Comparison of ENCODE assay signal across 8 cellular contexts in the genomic region with DNA sequence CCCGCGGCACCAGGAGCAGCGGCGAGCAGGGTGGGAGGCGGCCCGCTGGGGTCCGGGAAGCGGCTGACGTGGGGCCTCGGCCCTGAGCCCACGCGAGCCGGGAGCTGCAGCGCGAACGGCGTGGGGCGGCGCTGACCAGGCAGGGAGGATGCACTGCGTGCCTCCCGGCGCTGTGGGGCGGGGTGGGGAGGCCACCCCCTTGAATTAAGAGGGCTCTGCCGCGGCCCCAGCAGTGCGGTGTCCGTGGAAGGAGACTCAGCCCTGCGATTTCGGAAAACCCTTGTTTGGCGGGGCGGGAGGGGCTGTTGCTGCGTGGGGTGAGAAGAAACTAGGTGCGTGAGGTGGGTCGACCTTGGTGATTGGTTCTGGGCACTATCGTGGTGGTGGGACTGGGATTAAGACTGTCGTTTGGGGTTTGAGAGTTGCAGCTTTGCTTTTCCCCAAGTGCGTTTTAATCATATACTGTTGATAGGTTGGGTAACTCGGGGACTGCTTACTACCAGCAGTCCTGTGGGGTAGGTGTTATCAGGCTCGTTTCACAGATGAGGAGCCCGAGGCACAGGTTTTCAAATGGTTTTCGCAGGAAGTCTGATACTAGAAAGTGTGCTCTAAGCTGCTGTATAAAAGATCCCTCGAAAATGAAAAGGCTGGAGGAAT. TPM values are rescaled to one million over a fixed set of nuclear protein-coding genes. Genes with fewer than 3 reads are reported as not detected.
A peak's percentile ranks its signal among the peaks of the same experiment; 100 is the strongest.
DNase-seq lines count a peak whose midpoint lies in the region; ATAC-seq and TF ChIP-seq lines count a peak whose summit lies in the region.

No MANE protein-coding gene starts in this region.

- WGBS in esophagus, 2 donors = 1% methylated on average over 42 of the region's 42 CpGs
- WGBS in thyroid gland, 2 donors = 2 to 3% methylated on average over 21 to 23 of the region's 42 CpGs

- H3K27ac ChIP-seq in DOHH2 (ENCODE audit: low read depth, low read length) (peak overlapping the region; percentile 77), esophagus (ENCODE audit: low read depth in 2 of 2, low read length in 1 of 2) (peak overlapping the region; percentile 93 to 96), thyroid gland (peak overlapping the region; percentile 81 to 95 (median 95))

- DNase-seq in activated CD8-positive, alpha-beta memory T cell treated with anti-CD3 and anti-CD28 coated beads for 48 hours (ENCODE audit: low read depth in 2 of 3, low spot score in 2 of 3) = peak in 2 of 3 experiments; percentile 10 to 19
- DNase-seq in neural crest cell (ENCODE audit: low read depth, low spot score) = no peak
- peak; percentile 46 to 47 for DNase-seq in thyroid gland
- DNase-seq in cortex of kidney (lab: John Stamatoyannopoulos, UW) = no peak

- no peaks in the 10 kb centered on the region for H3K9me2 ChIP-seq in DOHH2 (replicated peaks; ENCODE audit: control insufficient read depth, low read length)

- TF ChIP-seq POLR2A in thyroid gland (IDR thresholded peaks at IDR 0.05) = no peak

- H3K4me2 ChIP-seq in DOHH2 (ENCODE audit: low read length) = peak overlapping the region; percentile 92

- H3K4me3 Mint-ChIP-seq in neural crest cell = no peak overlapping the region

- peaks cover 47% of the 10 kb centered on the region for H4K20me1 ChIP-seq in DOHH2 (ENCODE audit: control insufficient read depth, insufficient read depth, low read depth, low read length)

- no peaks in the 10 kb centered on the region for H3K27me3 Mint-ChIP-seq in neural crest cell (ENCODE audit: low read depth)

- no peaks in the 10 kb centered on the region for H3K9me3 ChIP-seq in DOHH2 (ENCODE audit: control insufficient read depth, insufficient read depth, low read length)
- H3K9me3 ChIP-seq in esophagus (ENCODE audit: control insufficient read depth in 2 of 2, insufficient read depth in 1 of 2, low read depth in 1 of 2, low read length in 1 of 2) = no peaks in the 10 kb centered on the region
- H3K9me3 ChIP-seq in thyroid gland = no peaks in the 10 kb centered on the region

- H3K79me2 ChIP-seq in DOHH2 (ENCODE audit: control insufficient read depth, low read length) = peaks cover 57% of the 10 kb centered on the region

- H3K27me3 ChIP-seq in DOHH2 (ENCODE audit: control insufficient read depth, low read length) (no peaks in the 10 kb centered on the region; the same call in 1 of the 2 replicates), esophagus (ENCODE audit: control insufficient read depth in 1 of 2, insufficient read depth in 2 of 2, low read length in 2 of 2) (no peaks in the 10 kb centered on the region), thyroid gland (no peaks in the 10 kb centered on the region)

- peaks cover 33% of the 10 kb centered on the region for H3K4me1 ChIP-seq in DOHH2 (ENCODE audit: control insufficient read depth, low read length)
- peaks cover 0 to 5% of the 10 kb centered on the region in 2 donors for H3K4me1 ChIP-seq in esophagus (ENCODE audit: control insufficient read depth in 2 of 2, insufficient read depth in 2 of 2, low read length in 1 of 2)
- H3K4me1 ChIP-seq in thyroid gland = peaks cover 28 to 59% of the 10 kb centered on the region in 2 donors

- peaks cover 18% of the 10 kb centered on the region for H3K4me1 Mint-ChIP-seq in neural crest cell

- peak overlapping the region; percentile 93 for H3K27ac Mint-ChIP-seq in neural crest cell (ENCODE audit: unreplicated experiment)

- TF ChIP-seq CTCF in DOHH2 (IDR thresholded peaks at IDR 0.05; ENCODE audit: low read depth, low read length, poor library complexity, severe bottlenecking) (no peak), LNCAP (IDR thresholded peaks at IDR 0.05) (peak; percentile 19; the same call in 1 of the 2 replicates), neural crest cell (conservative IDR thresholded peaks at IDR 0.05) (no peak), thyroid gland (IDR thresholded peaks at IDR 0.05) (peak in 1 of 6 experiments; percentile 2)

- no peaks in the 10 kb centered on the region for H3K36me3 Mint-ChIP-seq in neural crest cell (ENCODE audit: low read depth)

- peak; percentile 3 for ATAC-seq in GM21717 (IDR thresholded peaks at IDR 0.05; ENCODE audit: unreplicated experiment)

- H3K36me3 ChIP-seq in DOHH2 (ENCODE audit: control insufficient read depth, low read length) (peaks cover 6% of the 10 kb centered on the region), esophagus (ENCODE audit: control insufficient read depth in 2 of 2, insufficient read depth in 2 of 2, low read length in 1 of 2) (no peaks in the 10 kb centered on the region), thyroid gland (no peaks in the 10 kb centered on the region)

- H3K4me3 ChIP-seq in DOHH2 (ENCODE audit: low read length) (peak overlapping the region; percentile 93), esophagus (ENCODE audit: low read depth in 1 of 2, low read length in 2 of 2) (peak overlapping the region; percentile 76 to 99), thyroid gland (replicated peaks in 1 of 3) (peak overlapping the region; percentile 70 to 78 (median 70))

- no peaks in the 10 kb centered on the region for H3F3A ChIP-seq in DOHH2 (ENCODE audit: control insufficient read depth, insufficient read depth)

- intact Hi-C loops in thyroid gland (cut with DNase I) = no loop called here

- H3K9me3 Mint-ChIP-seq in neural crest cell = no peaks in the 10 kb centered on the region

RNA-seq across cellular contexts. Expression of a gene that starts 0.7 kb away (rescaled TPM):
- polyA plus RNA-seq in esophagus = 10 to 100 TPM; 21.4 to 43.9 TPM
- total RNA-seq in neural crest cell = 89.0 and 89.5 TPM in 2 replicates
- total RNA-seq in thyroid gland = 10 to 100 TPM; 62.0 to 85.8 (median 76.6) TPM

Comparison
In these comparisons a context has a peak if more than half of its experiments do, and no peak if none do; other contexts are left out.
1. DNase-seq: peak in activated CD8-positive, alpha-beta memory T cell treated with anti-CD3 and anti-CD28 coated beads for 48 hours (2 of 3) and thyroid gland (2 of 2); none in neural crest cell (single experiment) and cortex of kidney (single experiment).
2. Peak in every context shown above with its lines, with median percentiles within 50 percentile points of each other: H3K27ac ChIP-seq and H3K4me3 ChIP-seq.